16 cellular contexts compared by ENCODE assay signal in the genomic region with DNA sequence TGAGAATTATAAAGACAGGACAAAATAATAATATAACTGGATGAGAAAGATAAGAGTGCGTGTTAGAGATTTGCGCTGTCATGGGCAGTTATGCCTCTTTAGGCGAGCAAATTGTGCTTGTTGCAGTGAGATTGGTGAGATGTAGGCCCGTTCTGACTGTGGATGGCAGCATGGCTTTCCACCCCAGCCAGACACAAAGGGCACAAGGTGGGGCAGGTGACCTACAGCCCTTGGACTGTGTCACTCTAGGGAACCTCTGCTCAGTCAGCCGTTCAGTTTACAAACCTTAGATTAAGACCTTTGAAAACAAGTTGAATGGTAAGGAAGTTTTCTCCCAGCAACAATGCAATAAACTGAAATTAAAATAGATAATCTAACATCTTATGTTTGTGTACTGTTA. TPM values are rescaled to one million over a fixed set of nuclear protein-coding genes. Genes with fewer than 3 reads are reported as not detected.
"Had no signal": no experiment of that assay in that cellular context is flagged by ENCODE, and none has a peak within 500 bp of the region (broad histone marks: within the 10 kb centered on the region; RNA-seq: fewer than 3 reads in every experiment).

No MANE protein-coding gene starts in this region.

- H3K9me3 Mint-ChIP-seq: activated naive CD4-positive, alpha-beta T cell treated with anti-CD3 and anti-CD28 coated beads, Interleukin-2, amount 50 U/mL, for 24 hours had no signal

- H3K9me3 ChIP-seq: adrenal gland, lower lobe of right lung, tibial artery had no signal

- H3K27me3 Mint-ChIP-seq: activated CD4-positive, alpha-beta memory T cell treated with anti-CD3 and anti-CD28 coated beads, Interleukin-2, amount 10 ng/mL, durations not matched to agents 7 days and 5 days; activated naive CD4-positive, alpha-beta T cell treated with anti-CD3 and anti-CD28 coated beads, Interleukin-2, amount 50 U/mL, for 24 hours; stimulated activated memory B cell treated with anti-CD40 and anti-IgM and Interleukin-4, amounts not matched to agents 10 μg/mL and 1 μg/mL and 100 μg/mL, for 72 hours had no signal

- DNase-seq: activated CD4-positive, alpha-beta memory T cell treated with anti-CD3 and anti-CD28 coated beads, Interleukin-2, amount 10 ng/mL, durations not matched to agents 7 days and 5 days; activated CD4-positive, alpha-beta T cell treated with anti-CD3 and anti-CD28 coated beads for 36 hours; activated effector memory CD4-positive, alpha-beta T cell treated with Interleukin-2 at 50 U/mL for 16 hours; activated T-cell treated with anti-CD3 and anti-CD28 coated beads, Interleukin-2, amount 50 U/mL, for 4 hours; adrenal gland; foreskin fibroblast; hypothalamus; lower lobe of right lung; stimulated activated CD4-positive, alpha-beta T cell treated with anti-CD3 and anti-CD28 coated beads, Interleukin-12 subunit alpha, Interleukin-12 subunit beta, amount 100 ng/mL, for 4 hours; tibial artery had no signal

- H3K4me3 Mint-ChIP-seq: activated CD4-positive, alpha-beta memory T cell treated with anti-CD3 and anti-CD28 coated beads, Interleukin-2, amount 10 ng/mL, durations not matched to agents 7 days and 5 days; activated CD4-positive, alpha-beta T cell treated with anti-CD3 and anti-CD28 coated beads for 36 hours; activated naive CD4-positive, alpha-beta T cell treated with anti-CD3 and anti-CD28 coated beads, Interleukin-2, amount 50 U/mL, for 24 hours; activated T-cell treated with anti-CD3 and anti-CD28 coated beads, Interleukin-2, amount 50 U/mL, for 4 hours; neural crest cell; stimulated activated memory B cell treated with anti-CD40 and anti-IgM and Interleukin-4, amounts not matched to agents 10 μg/mL and 1 μg/mL and 100 μg/mL, for 72 hours; T-helper 1 cell treated with Interleukin-12 subunit alpha and Interleukin-12 subunit beta and Interleukin-4 antibody, amounts not matched to agents 30 μg/mL and 1 μg/mL, for 36 hours had no signal

- H3K36me3 ChIP-seq: adrenal gland, cardiac muscle cell, lower lobe of right lung, tibial artery had no signal

- H3K4me1 ChIP-seq: adrenal gland, lower lobe of right lung, parathyroid adenoma, tibial artery had no signal

- H3K9ac ChIP-seq: parathyroid adenoma had no signal

- H3K4me1 Mint-ChIP-seq: activated CD4-positive, alpha-beta memory T cell treated with anti-CD3 and anti-CD28 coated beads, Interleukin-2, amount 10 ng/mL, durations not matched to agents 7 days and 5 days; activated CD4-positive, alpha-beta T cell treated with anti-CD3 and anti-CD28 coated beads for 36 hours; activated naive CD4-positive, alpha-beta T cell treated with anti-CD3 and anti-CD28 coated beads, Interleukin-2, amount 50 U/mL, for 24 hours; neural crest cell; stimulated activated memory B cell treated with anti-CD40 and anti-IgM and Interleukin-4, amounts not matched to agents 10 μg/mL and 1 μg/mL and 100 μg/mL, for 72 hours had no signal

- H3K27ac Mint-ChIP-seq: activated CD4-positive, alpha-beta memory T cell treated with anti-CD3 and anti-CD28 coated beads, Interleukin-2, amount 10 ng/mL, durations not matched to agents 7 days and 5 days; activated CD4-positive, alpha-beta T cell treated with anti-CD3 and anti-CD28 coated beads for 36 hours; activated naive CD4-positive, alpha-beta T cell treated with anti-CD3 and anti-CD28 coated beads, Interleukin-2, amount 50 U/mL, for 24 hours; stimulated activated memory B cell treated with anti-CD40 and anti-IgM and Interleukin-4, amounts not matched to agents 10 μg/mL and 1 μg/mL and 100 μg/mL, for 72 hours; T-helper 1 cell treated with Interleukin-12 subunit alpha and Interleukin-12 subunit beta and Interleukin-4 antibody, amounts not matched to agents 30 μg/mL and 1 μg/mL, for 36 hours had no signal

- H3K4me3 ChIP-seq: adrenal gland, cardiac muscle cell, lower lobe of right lung, tibial artery had no signal

- H3K36me3 Mint-ChIP-seq: activated naive CD4-positive, alpha-beta T cell treated with anti-CD3 and anti-CD28 coated beads, Interleukin-2, amount 50 U/mL, for 24 hours; stimulated activated memory B cell treated with anti-CD40 and anti-IgM and Interleukin-4, amounts not matched to agents 10 μg/mL and 1 μg/mL and 100 μg/mL, for 72 hours had no signal

- H3K27me3 ChIP-seq: adrenal gland, cardiac muscle cell, tibial artery had no signal

- H3K27ac ChIP-seq: adrenal gland, cardiac muscle cell, lower lobe of right lung, parathyroid adenoma, tibial artery had no signal

RNA-seq across cellular contexts. Expression of gene IGSF5, which starts 58.3 kb away (rescaled TPM):
- total RNA-seq: activated CD4-positive, alpha-beta memory T cell treated with anti-CD3 and anti-CD28 coated beads, Interleukin-2, amount 10 ng/mL, durations not matched to agents 7 days and 5 days; activated CD4-positive, alpha-beta T cell treated with anti-CD3 and anti-CD28 coated beads for 36 hours; activated T-cell treated with anti-CD3 and anti-CD28 coated beads, Interleukin-2, amount 50 U/mL, for 4 hours; lower lobe of right lung had no signal
